18 cellular contexts compared by ENCODE assay signal in the genomic region with DNA sequence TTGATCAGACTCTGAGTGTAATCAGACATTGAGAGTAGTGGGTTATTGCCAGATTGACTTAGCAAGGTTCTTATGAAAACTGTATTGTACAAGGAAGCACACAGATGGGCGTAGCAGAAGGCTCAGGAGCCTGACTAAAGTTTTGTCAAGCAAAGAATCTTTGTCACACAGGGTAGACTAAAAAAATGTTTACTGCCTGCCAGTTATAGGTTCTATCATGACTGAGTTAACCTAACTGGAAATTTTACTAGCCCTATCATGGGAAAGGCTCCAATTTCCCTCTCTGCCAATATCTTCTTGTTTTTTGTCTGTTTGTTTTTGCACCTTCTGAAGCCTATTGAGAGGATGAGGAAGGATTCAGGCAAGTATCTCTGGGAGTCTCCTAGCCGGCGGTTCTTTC. TPM values are rescaled to one million over a fixed set of nuclear protein-coding genes. Genes with fewer than 3 reads are reported as not detected.
DNase-seq lines count a peak whose midpoint lies in the region; ATAC-seq and TF ChIP-seq lines count a peak whose summit lies in the region.
"Had no signal": no experiment of that assay in that cellular context is flagged by ENCODE, and none has a peak within 500 bp of the region (broad histone marks: within the 10 kb centered on the region; RNA-seq: fewer than 3 reads in every experiment).

No MANE protein-coding gene starts in this region.

- no peaks in the 10 kb centered on the region for H3K9me3 Mint-ChIP-seq in activated T-cell treated with anti-CD3 and anti-CD28 coated beads, Interleukin-2, amount 50 U/mL, for 24 hours
- H3K9me3 Mint-ChIP-seq in CD8-positive, alpha-beta memory T cell, result no peaks in the 10 kb centered on the region
- no peaks in the 10 kb centered on the region for H3K9me3 Mint-ChIP-seq in activated CD8-positive, alpha-beta T cell treated with anti-CD3 and anti-CD28 coated beads for 36 hours
- no peaks in the 10 kb centered on the region for H3K9me3 Mint-ChIP-seq in naive thymus-derived CD4-positive, alpha-beta T cell
- H3K9me3 Mint-ChIP-seq in MCF 10A (ENCODE audit: unreplicated experiment), result no peaks in the 10 kb centered on the region
- H3K9me3 Mint-ChIP-seq in osteocyte (ENCODE audit: unreplicated experiment), result no peaks in the 10 kb centered on the region

- POLR2A ChIA-PET in CD8-positive, alpha-beta memory T cell (lab: Charles Lee), result no interaction called here
- POLR2A ChIA-PET in activated CD8-positive, alpha-beta T cell treated with anti-CD3 and anti-CD28 coated beads for 36 hours (lab: Charles Lee), result interaction anchor here (9.4 kb wide), 1 partner anchor 9 kb away, joined by 91 read pairs; no protein-coding TSS in a partner anchor
- POLR2A ChIA-PET in naive thymus-derived CD4-positive, alpha-beta T cell (lab: Charles Lee), result interaction anchor here (1.5 to 2.0 kb wide), 2 partner anchors 14 to 16 kb away, joined by 7 to 12 read pairs; no protein-coding TSS in a partner anchor
- POLR2A ChIA-PET in MCF 10A (lab: Yijun Ruan, JAX), result no interaction called here

- no peaks in the 10 kb centered on the region for H3K27me3 ChIP-seq in CD8-positive, alpha-beta memory T cell (ENCODE audit: insufficient read depth, low read length, poor library complexity, severe bottlenecking)
- H3K27me3 ChIP-seq in naive thymus-derived CD4-positive, alpha-beta T cell (ENCODE audit: control insufficient read depth in 2 of 2, insufficient read depth in 2 of 2, low read length in 2 of 2), result no peaks in the 10 kb centered on the region
- H3K27me3 ChIP-seq: BLaER1 treated with 17β-estradiol and CSF1 and Interleukin-3, amounts not matched to agents 10 nM and 100 nM; SJSA1 had no signal

- CTCF ChIA-PET in CD8-positive, alpha-beta memory T cell (lab: Charles Lee), result interaction anchor here (0.9 kb wide), 1 partner anchor 37 kb away, joined by 3 read pairs; no protein-coding TSS in a partner anchor
- CTCF ChIA-PET in activated CD8-positive, alpha-beta T cell treated with anti-CD3 and anti-CD28 coated beads for 36 hours (lab: Charles Lee), result interaction anchor here (0.9 to 3.4 kb wide), 4 partner anchors 8 to 26 kb away, joined by 3 to 18 read pairs (median 4); no protein-coding TSS in a partner anchor
- CTCF ChIA-PET in naive thymus-derived CD4-positive, alpha-beta T cell (lab: Charles Lee), result no interaction called here
- CTCF ChIA-PET in MCF 10A (lab: Yijun Ruan, JAX), result no interaction called here

- TF ChIP-seq CTCF in activated CD8-positive, alpha-beta T cell treated with anti-CD3 and anti-CD28 coated beads for 36 hours (IDR thresholded peaks at IDR 0.05), result no peak
- TF ChIP-seq CTCF in MCF 10A (IDR thresholded peaks at IDR 0.05; ENCODE audit: unreplicated experiment) (no peak), osteocyte (IDR thresholded peaks at IDR 0.05) (no peak)

- H3K27ac ChIP-seq in CD8-positive, alpha-beta memory T cell (ENCODE audit: low read depth, low read length), result no peak overlapping the region
- H3K27ac ChIP-seq in naive thymus-derived CD4-positive, alpha-beta T cell (ENCODE audit: low read depth, low read length), result peak overlapping the region; percentile 18
- H3K27ac ChIP-seq: BLaER1 treated with 17β-estradiol and CSF1 and Interleukin-3, amounts not matched to agents 10 nM and 100 nM; PC-9; SJSA1 had no signal

- H3K4me1 ChIP-seq in CD8-positive, alpha-beta memory T cell (ENCODE audit: insufficient read depth, low read length), result peaks cover 84% of the 10 kb centered on the region
- H3K4me1 ChIP-seq in naive thymus-derived CD4-positive, alpha-beta T cell (ENCODE audit: control insufficient read depth in 2 of 2, insufficient read depth in 2 of 2, low read length in 2 of 2), result peaks cover 8 to 64% of the 10 kb centered on the region in 2 donors
- H3K4me1 ChIP-seq: BLaER1 treated with 17β-estradiol and CSF1 and Interleukin-3, amounts not matched to agents 10 nM and 100 nM; SJSA1 had no signal

- H3K27me3 Mint-ChIP-seq in activated T-cell treated with anti-CD3 and anti-CD28 coated beads, Interleukin-2, amount 50 U/mL, for 24 hours, result no peaks in the 10 kb centered on the region
- H3K27me3 Mint-ChIP-seq in CD8-positive, alpha-beta memory T cell, result no peaks in the 10 kb centered on the region
- no peaks in the 10 kb centered on the region for H3K27me3 Mint-ChIP-seq in activated CD8-positive, alpha-beta T cell treated with anti-CD3 and anti-CD28 coated beads for 36 hours
- H3K27me3 Mint-ChIP-seq in naive thymus-derived CD4-positive, alpha-beta T cell, result no peaks in the 10 kb centered on the region
- H3K27me3 Mint-ChIP-seq in MCF 10A (ENCODE audit: insufficient read depth, unreplicated experiment), result peaks cover 50% of the 10 kb centered on the region
- peaks cover 25% of the 10 kb centered on the region for H3K27me3 Mint-ChIP-seq in osteocyte (ENCODE audit: unreplicated experiment)

- intact Hi-C loops in activated CD8-positive, alpha-beta T cell treated with anti-CD3 and anti-CD28 coated beads for 36 hours (cut with micrococcal nuclease), result no loop called here
- intact Hi-C loops in naive thymus-derived CD4-positive, alpha-beta T cell (cut with micrococcal nuclease), result no loop called here
- intact Hi-C loops in MCF 10A (cut with micrococcal nuclease), result no loop called here

- H3K27ac Mint-ChIP-seq in activated T-cell treated with anti-CD3 and anti-CD28 coated beads, Interleukin-2, amount 50 U/mL, for 24 hours, result peak overlapping the region; percentile 38
- H3K27ac Mint-ChIP-seq in CD8-positive, alpha-beta memory T cell, result peak overlapping the region in 5 of 8 donors; percentile 33 to 78 (median 61)
- peak overlapping the region; percentile 70 for H3K27ac Mint-ChIP-seq in activated CD8-positive, alpha-beta T cell treated with anti-CD3 and anti-CD28 coated beads for 36 hours
- peak overlapping the region; percentile 38 to 98 (median 88) for H3K27ac Mint-ChIP-seq in naive thymus-derived CD4-positive, alpha-beta T cell
- no peak overlapping the region for H3K27ac Mint-ChIP-seq in MCF 10A (ENCODE audit: low read depth, unreplicated experiment)
- no peak overlapping the region for H3K27ac Mint-ChIP-seq in osteocyte (ENCODE audit: unreplicated experiment)

- H3K4me3 Mint-ChIP-seq in activated T-cell treated with anti-CD3 and anti-CD28 coated beads, Interleukin-2, amount 50 U/mL, for 24 hours, result no peak overlapping the region
- H3K4me3 Mint-ChIP-seq in CD8-positive, alpha-beta memory T cell, result no peak overlapping the region
- no peak overlapping the region for H3K4me3 Mint-ChIP-seq in activated CD8-positive, alpha-beta T cell treated with anti-CD3 and anti-CD28 coated beads for 36 hours
- peak overlapping the region in 9 of 10 donors; percentile 17 to 81 (median 62) for H3K4me3 Mint-ChIP-seq in naive thymus-derived CD4-positive, alpha-beta T cell
- H3K4me3 Mint-ChIP-seq in MCF 10A (ENCODE audit: unreplicated experiment), result no peak overlapping the region
- H3K4me3 Mint-ChIP-seq in osteocyte (ENCODE audit: unreplicated experiment), result no peak overlapping the region

- no TSS peak for BruUV-seq in MCF 10A (replicated peaks; lab: Mats Ljungman, UMichigan)

- peaks cover 88% of the 10 kb centered on the region for H3K4me1 Mint-ChIP-seq in activated T-cell treated with anti-CD3 and anti-CD28 coated beads, Interleukin-2, amount 50 U/mL, for 24 hours (ENCODE audit: low read depth)
- H3K4me1 Mint-ChIP-seq in CD8-positive, alpha-beta memory T cell, result peaks cover 74 to 93% (median 93%) of the 10 kb centered on the region in 3 donors
- H3K4me1 Mint-ChIP-seq in activated CD8-positive, alpha-beta T cell treated with anti-CD3 and anti-CD28 coated beads for 36 hours (ENCODE audit: low read depth), result peaks cover 86% of the 10 kb centered on the region
- peaks cover 49 to 95% (median 90%) of the 10 kb centered on the region in 7 donors for H3K4me1 Mint-ChIP-seq in naive thymus-derived CD4-positive, alpha-beta T cell
- H3K4me1 Mint-ChIP-seq in MCF 10A (ENCODE audit: insufficient read depth, unreplicated experiment) (no peaks in the 10 kb centered on the region), osteocyte (ENCODE audit: unreplicated experiment) (no peaks in the 10 kb centered on the region)

- H3K9me3 ChIP-seq in CD8-positive, alpha-beta memory T cell (ENCODE audit: low read length), result no peaks in the 10 kb centered on the region
- H3K9me3 ChIP-seq in naive thymus-derived CD4-positive, alpha-beta T cell (ENCODE audit: control insufficient read depth in 2 of 3, low read length in 3 of 3), result no peaks in the 10 kb centered on the region
- H3K9me3 ChIP-seq: BLaER1 treated with 17β-estradiol and CSF1 and Interleukin-3, amounts not matched to agents 10 nM and 100 nM; SJSA1 had no signal

- no peak overlapping the region for H3K4me3 ChIP-seq in CD8-positive, alpha-beta memory T cell (ENCODE audit: low read length)
- no peak overlapping the region for H3K4me3 ChIP-seq in naive thymus-derived CD4-positive, alpha-beta T cell (ENCODE audit: low read length)
- H3K4me3 ChIP-seq: BLaER1 treated with 17β-estradiol and CSF1 and Interleukin-3, amounts not matched to agents 10 nM and 100 nM; PC-9; SJSA1 had no signal

- DNase-seq in activated T-cell treated with anti-CD3 and anti-CD28 coated beads, Interleukin-2, amount 50 U/mL, for 24 hours, result no peak
- DNase-seq in activated T-cell treated with anti-CD3 and anti-CD28 coated beads for 4 hours (no peak), MCF 10A (ENCODE audit: unreplicated experiment) (no peak), SW480 (ENCODE audit: low spot score) (no peak), osteocyte (ENCODE audit: extremely low spot score, unreplicated experiment) (no peak)
- DNase-seq in CD8-positive, alpha-beta memory T cell, result no peak
- no peak for DNase-seq in activated CD8-positive, alpha-beta T cell treated with anti-CD3 and anti-CD28 coated beads for 36 hours
- DNase-seq in naive thymus-derived CD4-positive, alpha-beta T cell, result no peak
- DNase-seq: Calu3, DMS79, NCI-H1417 treated with DMSO at 0.1 percent for 48 hours, NCI-H1930, NCI-H2171 treated with DMSO at 0.1 percent for 48 hours, NCI-H446 treated with DMSO at 0.1 percent for 48 hours, NCI-H774, PC-9 had no signal

- no peak for ATAC-seq in activated CD8-positive, alpha-beta T cell treated with anti-CD3 and anti-CD28 coated beads for 36 hours
- peak; percentile 18 for ATAC-seq in naive thymus-derived CD4-positive, alpha-beta T cell

- H3K36me3 ChIP-seq in CD8-positive, alpha-beta memory T cell (ENCODE audit: insufficient read depth, low read length), result no peaks in the 10 kb centered on the region
- no peaks in the 10 kb centered on the region for H3K36me3 ChIP-seq in naive thymus-derived CD4-positive, alpha-beta T cell (ENCODE audit: control insufficient read depth in 2 of 3, insufficient read depth in 3 of 3, low read length in 3 of 3)
- H3K36me3 ChIP-seq: BLaER1 treated with 17β-estradiol and CSF1 and Interleukin-3, amounts not matched to agents 10 nM and 100 nM; SJSA1 had no signal

- H3K36me3 Mint-ChIP-seq in activated T-cell treated with anti-CD3 and anti-CD28 coated beads, Interleukin-2, amount 50 U/mL, for 24 hours (ENCODE audit: low read depth), result peaks cover 39% of the 10 kb centered on the region
- H3K36me3 Mint-ChIP-seq in CD8-positive, alpha-beta memory T cell, result peaks cover 0 to 62% (median 16%) of the 10 kb centered on the region in 3 donors
- H3K36me3 Mint-ChIP-seq in activated CD8-positive, alpha-beta T cell treated with anti-CD3 and anti-CD28 coated beads for 36 hours (ENCODE audit: low read depth), result peaks cover 20% of the 10 kb centered on the region
- peaks cover 0 to 34% (median 25%) of the 10 kb centered on the region in 5 donors for H3K36me3 Mint-ChIP-seq in naive thymus-derived CD4-positive, alpha-beta T cell
- no peaks in the 10 kb centered on the region for H3K36me3 Mint-ChIP-seq in MCF 10A (ENCODE audit: insufficient read depth, unreplicated experiment)
- H3K36me3 Mint-ChIP-seq in osteocyte (ENCODE audit: unreplicated experiment), result no peaks in the 10 kb centered on the region

RNA-seq across cellular contexts. Expression of a gene that starts 19.2 kb away (rescaled TPM):
- total RNA-seq in CD8-positive, alpha-beta memory T cell, result 10 to 100 TPM; 57.4 to 68.7 TPM
- 84.5 TPM for polyA plus RNA-seq in CD8-positive, alpha-beta memory T cell
- 10 to 100 TPM; 79.7 to 80.7 TPM for total RNA-seq in activated CD8-positive, alpha-beta T cell treated with anti-CD3 and anti-CD28 coated beads for 36 hours
- 100 to 1,000 TPM; 118 to 366 (median 210) TPM for total RNA-seq in naive thymus-derived CD4-positive, alpha-beta T cell
- 100 to 1,000 TPM; 188 to 200 TPM for polyA plus RNA-seq in naive thymus-derived CD4-positive, alpha-beta T cell
- total RNA-seq in MCF 10A (2022), result 0.21 and 0.39 TPM in 2 replicates
- 0.39 and 1.2 TPM in 2 replicates for total RNA-seq in osteocyte
- total RNA-seq: PC-9 had no signal

Comparison
In these comparisons a context has a peak if more than half of its experiments do, and no peak if none do; other contexts are left out.
1. H3K27ac Mint-ChIP-seq: peak in activated T-cell treated with anti-CD3 and anti-CD28 coated beads, Interleukin-2, amount 50 U/mL, for 24 hours (single experiment), CD8-positive, alpha-beta memory T cell (5 of 8), activated CD8-positive, alpha-beta T cell treated with anti-CD3 and anti-CD28 coated beads for 36 hours (single experiment) and naive thymus-derived CD4-positive, alpha-beta T cell (9 of 9); none in MCF 10A (single experiment) and osteocyte (single experiment).
2. H3K4me3 Mint-ChIP-seq: peak in naive thymus-derived CD4-positive, alpha-beta T cell (9 of 10); none in activated T-cell treated with anti-CD3 and anti-CD28 coated beads, Interleukin-2, amount 50 U/mL, for 24 hours (single experiment), CD8-positive, alpha-beta memory T cell (0 of 7), activated CD8-positive, alpha-beta T cell treated with anti-CD3 and anti-CD28 coated beads for 36 hours (single experiment), MCF 10A (single experiment) and osteocyte (single experiment).
3. RNA of a gene that starts 19.2 kb away (total RNA-seq): 118 to 366 TPM in naive thymus-derived CD4-positive, alpha-beta T cell, 79.7 to 80.7 TPM in activated CD8-positive, alpha-beta T cell treated with anti-CD3 and anti-CD28 coated beads for 36 hours and 57.4 to 68.7 TPM in CD8-positive, alpha-beta memory T cell; 0.39 to 1.2 TPM in osteocyte and 0.21 to 0.39 TPM in MCF 10A; every median in the first group is over 10 times any median in the second.
4. CTCF ChIA-PET loops: an anchor here in CD8-positive, alpha-beta memory T cell (0.9 kb wide) and activated CD8-positive, alpha-beta T cell treated with anti-CD3 and anti-CD28 coated beads for 36 hours (0.9 to 3.4 kb wide); none called in naive thymus-derived CD4-positive, alpha-beta T cell and MCF 10A.
5. POLR2A ChIA-PET loops: an anchor here in activated CD8-positive, alpha-beta T cell treated with anti-CD3 and anti-CD28 coated beads for 36 hours (9.4 kb wide) and naive thymus-derived CD4-positive, alpha-beta T cell (1.5 to 2.0 kb wide); none called in CD8-positive, alpha-beta memory T cell and MCF 10A.